Comparison of ENCODE assay signal across 1 cellular context in the genomic region with DNA sequence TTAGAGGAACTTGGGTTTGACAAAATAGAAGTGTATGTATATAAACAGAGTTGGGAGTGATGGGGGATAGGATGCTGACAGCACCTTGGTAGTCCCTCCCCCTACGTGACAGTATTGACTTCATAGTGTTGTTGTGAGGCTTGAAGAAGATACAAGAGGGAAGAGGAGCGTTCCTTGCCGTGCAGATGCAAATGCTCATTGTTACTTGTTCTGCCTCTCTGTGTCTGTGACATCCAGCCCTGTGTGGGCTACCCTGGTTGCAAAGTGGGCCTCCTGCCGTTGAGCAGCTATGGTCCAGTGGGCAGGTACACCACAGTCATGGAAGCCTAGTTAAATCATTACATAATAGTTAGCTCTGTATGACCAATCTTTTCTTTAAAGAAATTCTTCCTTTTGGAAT.
TF ChIP-seq lines count a peak whose summit lies in the region.

No MANE protein-coding gene starts in this region.

TF ChIP-seq in GM23338, 12 proteins besides CTCF, POLR2A, EP300 and RAD21 (continued from another document):
- TF ChIP-seq, protein P1, sequence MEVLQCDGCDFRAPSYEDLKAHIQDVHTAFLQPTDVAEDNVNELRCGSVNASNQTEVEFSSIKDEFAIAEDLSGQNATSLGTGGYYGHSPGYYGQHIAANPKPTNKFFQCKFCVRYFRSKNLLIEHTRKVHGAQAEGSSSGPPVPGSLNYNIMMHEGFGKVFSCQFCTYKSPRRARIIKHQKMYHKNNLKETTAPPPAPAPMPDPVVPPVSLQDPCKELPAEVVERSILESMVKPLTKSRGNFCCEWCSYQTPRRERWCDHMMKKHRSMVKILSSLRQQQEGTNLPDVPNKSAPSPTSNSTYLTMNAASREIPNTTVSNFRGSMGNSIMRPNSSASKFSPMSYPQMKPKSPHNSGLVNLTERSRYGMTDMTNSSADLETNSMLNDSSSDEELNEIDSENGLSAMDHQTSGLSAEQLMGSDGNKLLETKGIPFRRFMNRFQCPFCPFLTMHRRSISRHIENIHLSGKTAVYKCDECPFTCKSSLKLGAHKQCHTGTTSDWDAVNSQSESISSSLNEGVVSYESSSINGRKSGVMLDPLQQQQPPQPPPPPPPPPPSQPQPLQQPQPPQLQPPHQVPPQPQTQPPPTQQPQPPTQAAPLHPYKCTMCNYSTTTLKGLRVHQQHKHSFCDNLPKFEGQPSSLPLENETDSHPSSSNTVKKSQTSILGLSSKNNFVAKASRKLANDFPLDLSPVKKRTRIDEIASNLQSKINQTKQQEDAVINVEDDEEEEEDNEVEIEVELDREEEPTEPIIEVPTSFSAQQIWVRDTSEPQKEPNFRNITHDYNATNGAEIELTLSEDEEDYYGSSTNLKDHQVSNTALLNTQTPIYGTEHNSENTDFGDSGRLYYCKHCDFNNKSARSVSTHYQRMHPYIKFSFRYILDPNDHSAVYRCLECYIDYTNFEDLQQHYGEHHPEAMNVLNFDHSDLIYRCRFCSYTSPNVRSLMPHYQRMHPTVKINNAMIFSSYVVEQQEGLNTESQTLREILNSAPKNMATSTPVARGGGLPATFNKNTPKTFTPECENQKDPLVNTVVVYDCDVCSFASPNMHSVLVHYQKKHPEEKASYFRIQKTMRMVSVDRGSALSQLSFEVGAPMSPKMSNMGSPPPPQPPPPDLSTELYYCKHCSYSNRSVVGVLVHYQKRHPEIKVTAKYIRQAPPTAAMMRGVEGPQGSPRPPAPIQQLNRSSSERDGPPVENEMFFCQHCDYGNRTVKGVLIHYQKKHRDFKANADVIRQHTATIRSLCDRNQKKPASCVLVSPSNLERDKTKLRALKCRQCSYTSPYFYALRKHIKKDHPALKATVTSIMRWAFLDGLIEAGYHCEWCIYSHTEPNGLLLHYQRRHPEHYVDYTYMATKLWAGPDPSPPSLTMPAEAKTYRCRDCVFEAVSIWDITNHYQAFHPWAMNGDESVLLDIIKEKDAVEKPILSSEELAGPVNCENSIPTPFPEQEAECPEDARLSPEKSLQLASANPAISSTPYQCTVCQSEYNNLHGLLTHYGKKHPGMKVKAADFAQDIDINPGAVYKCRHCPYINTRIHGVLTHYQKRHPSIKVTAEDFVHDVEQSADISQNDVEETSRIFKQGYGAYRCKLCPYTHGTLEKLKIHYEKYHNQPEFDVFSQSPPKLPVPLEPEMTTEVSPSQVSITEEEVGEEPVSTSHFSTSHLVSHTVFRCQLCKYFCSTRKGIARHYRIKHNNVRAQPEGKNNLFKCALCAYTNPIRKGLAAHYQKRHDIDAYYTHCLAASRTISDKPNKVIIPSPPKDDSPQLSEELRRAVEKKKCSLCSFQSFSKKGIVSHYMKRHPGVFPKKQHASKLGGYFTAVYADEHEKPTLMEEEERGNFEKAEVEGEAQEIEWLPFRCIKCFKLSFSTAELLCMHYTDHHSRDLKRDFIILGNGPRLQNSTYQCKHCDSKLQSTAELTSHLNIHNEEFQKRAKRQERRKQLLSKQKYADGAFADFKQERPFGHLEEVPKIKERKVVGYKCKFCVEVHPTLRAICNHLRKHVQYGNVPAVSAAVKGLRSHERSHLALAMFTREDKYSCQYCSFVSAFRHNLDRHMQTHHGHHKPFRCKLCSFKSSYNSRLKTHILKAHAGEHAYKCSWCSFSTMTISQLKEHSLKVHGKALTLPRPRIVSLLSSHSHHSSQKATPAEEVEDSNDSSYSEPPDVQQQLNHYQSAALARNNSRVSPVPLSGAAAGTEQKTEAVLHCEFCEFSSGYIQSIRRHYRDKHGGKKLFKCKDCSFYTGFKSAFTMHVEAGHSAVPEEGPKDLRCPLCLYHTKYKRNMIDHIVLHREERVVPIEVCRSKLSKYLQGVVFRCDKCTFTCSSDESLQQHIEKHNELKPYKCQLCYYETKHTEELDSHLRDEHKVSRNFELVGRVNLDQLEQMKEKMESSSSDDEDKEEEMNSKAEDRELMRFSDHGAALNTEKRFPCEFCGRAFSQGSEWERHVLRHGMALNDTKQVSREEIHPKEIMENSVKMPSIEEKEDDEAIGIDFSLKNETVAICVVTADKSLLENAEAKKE (CRISPR knock-in tag; IDR thresholded peaks at IDR 0.05): no peak
- no peak for TF ChIP-seq ZNF114 (CRISPR knock-in tag; IDR thresholded peaks at IDR 0.05)
- TF ChIP-seq ZNF331 (CRISPR knock-in tag; IDR thresholded peaks at IDR 0.05; ENCODE audit: low read depth): no peak
- no peak for TF ChIP-seq STAT1 (IDR thresholded peaks at IDR 0.05; ENCODE audit: unreplicated experiment)
- no peak for TF ChIP-seq EZH2phosphoT487 (IDR thresholded peaks at IDR 0.05; ENCODE audit: unreplicated experiment)
- no peak for TF ChIP-seq REST (IDR thresholded peaks at IDR 0.05; ENCODE audit: unreplicated experiment)
